In the genomic region with DNA sequence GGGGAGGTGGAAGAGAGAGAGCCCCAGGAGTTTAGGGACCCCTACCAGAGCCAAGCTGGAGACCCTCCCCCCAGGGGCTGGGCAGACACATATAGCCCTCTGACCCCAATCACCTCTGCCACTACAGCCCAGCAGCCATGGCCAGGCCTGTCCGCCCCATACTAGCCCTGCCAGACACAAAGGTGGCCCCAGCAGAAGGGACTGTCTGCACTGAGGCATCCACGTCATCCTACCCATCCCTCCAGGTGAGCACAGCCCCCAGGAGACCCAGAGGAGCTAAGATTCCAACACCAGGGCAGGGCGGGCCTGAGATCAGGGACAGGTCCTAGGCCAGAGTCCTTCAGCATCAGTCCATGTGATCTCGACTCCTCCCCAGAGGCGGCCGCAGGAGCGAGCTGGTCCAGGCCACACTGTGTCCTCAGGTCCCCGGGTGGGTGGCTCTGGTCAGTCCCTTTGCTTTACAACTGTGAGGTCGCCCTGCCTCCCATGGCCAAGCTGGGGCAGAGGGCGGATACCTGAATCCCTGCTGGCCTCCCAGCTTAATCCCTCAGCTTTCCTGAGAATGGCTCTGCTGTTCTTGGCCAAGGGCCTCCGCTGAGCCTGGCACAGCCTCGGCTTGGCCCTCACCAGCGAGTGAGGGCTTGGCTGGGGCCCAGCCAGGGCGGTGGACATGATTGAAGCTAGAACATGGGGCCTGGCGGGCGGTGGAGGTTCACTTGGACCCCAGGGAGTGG, we compare ENCODE assay signal across 15 cellular contexts. TPM values are rescaled to one million over a fixed set of nuclear protein-coding genes. Genes with fewer than 3 reads are reported as not detected.
DNase-seq lines count a peak whose midpoint lies in the region.
"Had no signal": no experiment of that assay in that cellular context is flagged by ENCODE, and none has a peak within 500 bp of the region (broad histone marks: within the 10 kb centered on the region; RNA-seq: fewer than 3 reads in every experiment).

No MANE protein-coding gene starts in this region.

- in situ Hi-C loops in G401 (cut with HindIII; ENCODE audit: low sequenced_read_pairs) = loop anchor here (25.0 kb wide), 1 partner anchor 151 kb away; the partner anchor contains the start of gene TMEM270

- intact Hi-C loops in head of caudate nucleus (cut with DNase I) = no loop called here
- intact Hi-C loops in posterior cingulate gyrus (cut with DNase I) = no loop called here

- DNase-seq in G401 (ENCODE audit: low spot score) = peak; percentile 91
- peak in 48 of 58 donors; percentile 8 to 70 (median 36) for DNase-seq in anterior cingulate cortex (lab: John Stamatoyannopoulos, UW)
- DNase-seq in head of caudate nucleus = peak in 33 of 42 donors; percentile 30 to 70 (median 56)
- DNase-seq in posterior cingulate gyrus = peak in 6 of 10 donors; percentile 38 to 70 (median 46)
- no peak for DNase-seq in SHP77 treated with DMSO at 0.1 percent for 48 hours (lab: John Stamatoyannopoulos, UW)
- DNase-seq in Kasumi-1 (lab: John Stamatoyannopoulos, UW) = no peak
- DNase-seq in HUDEP-2 (lab: John Stamatoyannopoulos, UW; ENCODE audit: unreplicated experiment in 76 of 76) = no peak
- DNase-seq in NCI-H69 (lab: John Stamatoyannopoulos, UW) = no peak
- DNase-seq: activated CD8-positive, alpha-beta memory T cell treated with anti-CD3 and anti-CD28 coated beads, Interleukin-2, amount 50 U/mL, for 48 hours; cortex of kidney; DMS79 treated with DMSO at 0.1 percent for 48 hours; PC-3; stimulated activated CD4-positive, alpha-beta T cell treated with anti-CD3 and anti-CD28 coated beads, Interleukin-12 subunit alpha, Interleukin-12 subunit beta, amount 100 ng/mL, for 4 hours; transverse colon had no signal

RNA-seq across cellular contexts. Expression of gene ELN, which starts 14.3 kb away (rescaled TPM):
- total RNA-seq in G401 (2014; rRNA removed; shearing (Covaris generic)) = 0.20 TPM in 1 of 2 replicates, not detected in the other
- total RNA-seq: activated naive CD4-positive, alpha-beta T cell treated with anti-CD3 and anti-CD28 coated beads, Interleukin-2, amount 50 U/mL, for 72 hours had no signal

Comparison
In these comparisons a context has a peak if more than half of its experiments do, and no peak if none do; other contexts are left out.
1. DNase-seq: peak in G401 (single experiment), anterior cingulate cortex (48 of 58), head of caudate nucleus (33 of 42) and posterior cingulate gyrus (6 of 10); none in SHP77 treated with DMSO at 0.1 percent for 48 hours (single experiment), Kasumi-1 (0 of 2), HUDEP-2 (0 of 76) and NCI-H69 (single experiment).